In the genomic region with DNA sequence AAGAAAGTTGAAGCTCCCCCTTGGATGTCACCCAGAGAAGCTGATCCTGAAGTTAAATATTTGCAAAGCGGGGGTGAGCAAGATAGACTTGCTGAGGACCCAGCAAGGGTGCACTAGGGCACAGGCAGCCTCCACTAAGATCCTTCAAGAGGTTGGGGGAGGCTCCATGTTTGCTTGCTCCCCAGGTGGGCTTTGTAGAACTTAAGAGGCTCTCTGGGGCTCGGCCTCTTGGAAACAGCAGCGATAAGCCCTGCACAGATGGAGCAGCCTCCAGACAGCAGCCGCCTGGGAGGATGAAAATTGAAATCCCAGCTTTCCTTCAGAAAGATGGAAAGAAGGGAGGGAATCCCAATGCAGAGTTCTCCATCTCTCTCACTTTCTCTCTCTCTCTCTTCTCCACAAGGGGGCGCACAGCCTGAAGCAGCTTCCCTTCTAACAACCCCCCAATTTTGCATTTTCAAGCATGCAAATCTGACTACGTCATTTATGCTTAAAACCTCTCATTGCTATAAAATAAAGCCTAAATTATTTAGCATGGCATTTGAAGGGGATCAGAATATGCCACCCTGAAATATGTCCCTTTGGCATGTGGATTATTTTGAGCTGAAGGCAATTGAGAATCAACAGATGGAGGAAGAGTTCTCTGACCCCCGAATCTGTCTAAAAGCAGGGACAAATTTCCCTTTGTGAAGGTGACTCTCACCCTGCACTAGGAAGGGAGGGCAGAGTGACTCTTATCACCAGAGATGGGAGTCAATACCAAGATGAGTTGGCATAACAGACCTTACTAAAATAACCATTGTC, we compare ENCODE assay signal across 8 cellular contexts.
DNase-seq lines count a peak whose midpoint lies in the region; ATAC-seq, FAIRE-seq and TF ChIP-seq lines count a peak whose summit lies in the region.

No MANE protein-coding gene starts in this region.

- H3K27ac ChIP-seq in A673 (ENCODE audit: low read depth, low read length, poor library complexity, severe bottlenecking), result no peak overlapping the region

- DNase-seq in A673 (ENCODE audit: low spot score), result peak; percentile 60
- no peak for DNase-seq in GM12892 (ENCODE audit: insufficient read length)
- peak; percentile 64 for DNase-seq in NAMALWA (ENCODE audit: low spot score)
- DNase-seq in dermis blood vessel endothelial cell, result peak; percentile 40
- DNase-seq in effector memory CD8-positive, alpha-beta T cell, result no peak
- DNase-seq in NCI-H2107 treated with DMSO at 0.1 percent for 48 hours (lab: John Stamatoyannopoulos, UW; ENCODE audit: unreplicated experiment), result no peak

- peak; percentile 72 for FAIRE-seq in GM12892 (lab: Jason Lieb, UNC)

- no peaks in the 10 kb centered on the region for H3K36me3 Mint-ChIP-seq in effector memory CD8-positive, alpha-beta T cell (ENCODE audit: insufficient read depth)

- no peaks in the 10 kb centered on the region for H3K9me3 ChIP-seq in A673 (ENCODE audit: low read depth, low read length, poor library complexity, severe bottlenecking)

- intact Hi-C loops in A673 (cut with micrococcal nuclease; ENCODE audit: unreplicated experiment), result loop anchor here (1.0 to 10.0 kb wide), 3 partner anchors 152 to 561 kb away; no protein-coding TSS in a partner anchor

- no TSS peak for BruUV-seq in A673 (replicated peaks; lab: Mats Ljungman, UMichigan)

- ATAC-seq in HG03457 (IDR thresholded peaks at IDR 0.05; ENCODE audit: unreplicated experiment), result no peak
- ATAC-seq in effector memory CD8-positive, alpha-beta T cell (replicated peaks), result no peak
- ATAC-seq in HG03139 (IDR thresholded peaks at IDR 0.05; ENCODE audit: unreplicated experiment), result no peak

- peak; percentile 85 for TF ChIP-seq CTCF in A673 (conservative IDR thresholded peaks at IDR 0.05; ENCODE audit: low read depth, low read length)

- POLR2A ChIA-PET in A673 (lab: Charles Lee; ENCODE audit: low non-redundant PET), result no interaction called here

- no peaks in the 10 kb centered on the region for H3K27me3 Mint-ChIP-seq in effector memory CD8-positive, alpha-beta T cell

- H3K4me1 Mint-ChIP-seq in effector memory CD8-positive, alpha-beta T cell (ENCODE audit: low read depth in 2 of 2), result no peaks in the 10 kb centered on the region

- no peak overlapping the region for H3K27ac Mint-ChIP-seq in effector memory CD8-positive, alpha-beta T cell

- H3K9me3 Mint-ChIP-seq in effector memory CD8-positive, alpha-beta T cell, result peaks cover 4 to 8% of the 10 kb centered on the region in 2 donors

- no peak overlapping the region for H3K4me3 Mint-ChIP-seq in effector memory CD8-positive, alpha-beta T cell

- TF ChIP-seq POLR2A in GM12892 (IDR thresholded peaks at IDR 0.05; ENCODE audit: low read depth, low read length), result no peak

- CTCF ChIA-PET in A673 (lab: Charles Lee), result no interaction called here

- H3K4me1 ChIP-seq in A673 (ENCODE audit: insufficient read depth, low read length, poor library complexity, severe bottlenecking), result no peaks in the 10 kb centered on the region

- H3K36me3 ChIP-seq in A673 (ENCODE audit: insufficient read depth, low read length, poor library complexity, severe bottlenecking), result no peaks in the 10 kb centered on the region

- H3K4me3 ChIP-seq in A673 (ENCODE audit: low read depth, low read length, poor library complexity, severe bottlenecking), result no peak overlapping the region

- H3K27me3 ChIP-seq in A673 (replicated peaks; ENCODE audit: insufficient read depth, low read depth, low read length, poor library complexity), result peaks cover 26% of the 10 kb centered on the region

Comparison
In these comparisons a context has a peak if more than half of its experiments do, and no peak if none do; other contexts are left out.
1. DNase-seq: peak in A673 (single experiment), NAMALWA (single experiment) and dermis blood vessel endothelial cell (single experiment); none in GM12892 (single experiment), effector memory CD8-positive, alpha-beta T cell (0 of 3) and NCI-H2107 treated with DMSO at 0.1 percent for 48 hours (single experiment).